Comparison of ENCODE assay signal across 8 cellular contexts in genomic region chr11:83162377-83162776, GRCh38. TPM values are rescaled to one million over a fixed set of nuclear protein-coding genes. Genes with fewer than 3 reads are reported as not detected.
A peak's percentile ranks its signal among the peaks of the same experiment; 100 is the strongest.
DNase-seq lines count a peak whose midpoint lies in the region; ATAC-seq lines count a peak whose summit lies in the region.

No MANE protein-coding gene starts in this region.

- no peak overlapping the region for H3K27ac ChIP-seq in right cardiac atrium (ENCODE audit: low read length)

- DNase-seq in T-helper 17 cell = no peak
- peak in 2 of 10 donors; percentile 29 to 40 for DNase-seq in naive thymus-derived CD8-positive, alpha-beta T cell
- DNase-seq in effector CD8-positive, alpha-beta T cell (lab: John Stamatoyannopoulos, UW) = no peak
- DNase-seq in right cardiac atrium = no peak
- no peak for DNase-seq in NCI-H2107 treated with DMSO at 0.1 percent for 48 hours (lab: John Stamatoyannopoulos, UW; ENCODE audit: unreplicated experiment)

- H3K9me3 Mint-ChIP-seq in naive thymus-derived CD8-positive, alpha-beta T cell = peaks cover 0 to 11% (median 0%) of the 10 kb centered on the region in 9 donors

- intact Hi-C loops in right cardiac atrium (cut with DNase I) = loop anchor here in 1 of 4 donors (10.0 kb wide), 1 partner anchor 258 kb away; the partner anchor contains the start of genes DDIAS and PRCP

- no peaks in the 10 kb centered on the region for H3K27me3 Mint-ChIP-seq in T-helper 17 cell
- H3K27me3 Mint-ChIP-seq in naive thymus-derived CD8-positive, alpha-beta T cell = no peaks in the 10 kb centered on the region

- peak overlapping the region; percentile 99 for H3K27ac Mint-ChIP-seq in T-helper 17 cell
- H3K27ac Mint-ChIP-seq in naive thymus-derived CD8-positive, alpha-beta T cell = peak overlapping the region; percentile 67 to 100 (median 87)

- peaks cover 15% of the 10 kb centered on the region for H3K36me3 Mint-ChIP-seq in T-helper 17 cell (ENCODE audit: low read depth)
- peaks cover 17 to 62% (median 27%) of the 10 kb centered on the region in 3 donors for H3K36me3 Mint-ChIP-seq in naive thymus-derived CD8-positive, alpha-beta T cell

- H3K27me3 ChIP-seq in right cardiac atrium (ENCODE audit: control insufficient read depth, insufficient read depth) = no peaks in the 10 kb centered on the region

- peaks cover 3% of the 10 kb centered on the region for H3K4me1 ChIP-seq in right cardiac atrium (ENCODE audit: control insufficient read depth, insufficient read depth, low read length)

- WGBS in right cardiac atrium = 80% methylated on average over 2 of the region's 2 CpGs

- POLR2A ChIA-PET in naive thymus-derived CD8-positive, alpha-beta T cell (lab: Charles Lee) = interaction anchor here (0.6 to 0.8 kb wide), 2 partner anchors 18 to 73 kb away, joined by 3 to 4 read pairs; no protein-coding TSS in a partner anchor

- H3K4me3 ChIP-seq in right cardiac atrium (ENCODE audit: low read length) = no peak overlapping the region

- H3K4me3 Mint-ChIP-seq in T-helper 17 cell = peak overlapping the region; percentile 75
- H3K4me3 Mint-ChIP-seq in naive thymus-derived CD8-positive, alpha-beta T cell = peak overlapping the region; percentile 55 to 100 (median 96)

- H3K9me3 ChIP-seq in T-helper 17 cell (ENCODE audit: control insufficient read depth, low read length, poor library complexity, severe bottlenecking) (peaks cover 3% of the 10 kb centered on the region), right cardiac atrium (ENCODE audit: control insufficient read depth, low read length) (no peaks in the 10 kb centered on the region)

- ATAC-seq in GM18517 (IDR thresholded peaks at IDR 0.05; ENCODE audit: unreplicated experiment) = peak; percentile 55
- peak; percentile 57 for ATAC-seq in HG02759 (IDR thresholded peaks at IDR 0.05; ENCODE audit: unreplicated experiment)
- ATAC-seq in T-helper 17 cell = peak; percentile 55
- ATAC-seq in naive thymus-derived CD8-positive, alpha-beta T cell = peak; percentile 51 to 52
- ATAC-seq in GM19023 (IDR thresholded peaks at IDR 0.05; ENCODE audit: unreplicated experiment) = no peak
- ATAC-seq in right cardiac atrium = no peak

- H3K4me1 Mint-ChIP-seq in T-helper 17 cell = peaks cover 46% of the 10 kb centered on the region
- H3K4me1 Mint-ChIP-seq in naive thymus-derived CD8-positive, alpha-beta T cell = peaks cover 28 to 76% (median 62%) of the 10 kb centered on the region in 4 donors

RNA-seq across cellular contexts. Expression of gene PCF11, which starts 5.4 kb away (rescaled TPM):
- total RNA-seq in T-helper 17 cell (100 to 1,000 TPM; 152 to 153 TPM), right cardiac atrium (10 to 100 TPM; 31.5 to 38.4 (median 34.6) TPM)
- 100 to 1,000 TPM; 199 TPM for total RNA-seq in naive thymus-derived CD8-positive, alpha-beta T cell
- polyA plus RNA-seq in naive thymus-derived CD8-positive, alpha-beta T cell = 10 to 100 TPM; 22.5 to 33.6 (median 28.1) TPM
- 17.5 TPM for polyA plus RNA-seq in right cardiac atrium

RNA-seq across cellular contexts. Expression of gene ANKRD42, which starts 31.1 kb away (rescaled TPM):
- 10 to 100 TPM in 1 of 2 donors, 1 to 10 TPM in 1; 7.5 to 10.3 TPM for total RNA-seq in T-helper 17 cell
- total RNA-seq in naive thymus-derived CD8-positive, alpha-beta T cell = 1 to 10 TPM; 8.1 to 8.3 TPM
- polyA plus RNA-seq in naive thymus-derived CD8-positive, alpha-beta T cell = 1 to 10 TPM; 3.4 to 6.5 (median 5.5) TPM
- total RNA-seq in right cardiac atrium = 1 to 10 TPM; 7.9 to 9.7 (median 9.0) TPM
- polyA plus RNA-seq in right cardiac atrium = 4.7 TPM

Comparison
In these comparisons a context has a peak if more than half of its experiments do, and no peak if none do; other contexts are left out.
1. ATAC-seq: peak in GM18517 (single experiment), HG02759 (single experiment), T-helper 17 cell (single experiment) and naive thymus-derived CD8-positive, alpha-beta T cell (2 of 2); none in GM19023 (single experiment) and right cardiac atrium (0 of 2).